1 cellular context compared by ENCODE assay signal in the genomic region with DNA sequence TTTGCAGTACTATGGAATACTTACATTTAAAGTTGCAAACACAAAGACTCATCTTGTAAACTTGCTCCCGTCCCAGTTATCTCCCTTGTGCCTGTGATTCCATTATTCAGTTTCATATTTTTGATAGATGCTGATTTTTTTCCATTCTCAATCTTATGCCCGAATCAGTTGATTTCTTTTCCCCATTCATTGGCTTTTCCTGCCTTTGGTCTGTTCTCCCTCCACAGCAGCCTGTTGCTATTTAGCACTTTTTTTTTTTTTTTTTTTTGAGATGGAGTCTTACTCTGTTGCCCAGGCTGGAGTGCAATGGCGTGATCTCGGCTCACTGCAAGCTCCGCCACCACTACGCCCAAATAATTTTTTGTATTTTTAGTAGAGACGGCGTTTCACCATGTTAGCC.
TF ChIP-seq lines count a peak whose summit lies in the region.

No MANE protein-coding gene starts in this region.

TF ChIP-seq in HCT116, 20 proteins besides CTCF, POLR2A, EP300 and RAD21:
- TF ChIP-seq, protein P1, sequence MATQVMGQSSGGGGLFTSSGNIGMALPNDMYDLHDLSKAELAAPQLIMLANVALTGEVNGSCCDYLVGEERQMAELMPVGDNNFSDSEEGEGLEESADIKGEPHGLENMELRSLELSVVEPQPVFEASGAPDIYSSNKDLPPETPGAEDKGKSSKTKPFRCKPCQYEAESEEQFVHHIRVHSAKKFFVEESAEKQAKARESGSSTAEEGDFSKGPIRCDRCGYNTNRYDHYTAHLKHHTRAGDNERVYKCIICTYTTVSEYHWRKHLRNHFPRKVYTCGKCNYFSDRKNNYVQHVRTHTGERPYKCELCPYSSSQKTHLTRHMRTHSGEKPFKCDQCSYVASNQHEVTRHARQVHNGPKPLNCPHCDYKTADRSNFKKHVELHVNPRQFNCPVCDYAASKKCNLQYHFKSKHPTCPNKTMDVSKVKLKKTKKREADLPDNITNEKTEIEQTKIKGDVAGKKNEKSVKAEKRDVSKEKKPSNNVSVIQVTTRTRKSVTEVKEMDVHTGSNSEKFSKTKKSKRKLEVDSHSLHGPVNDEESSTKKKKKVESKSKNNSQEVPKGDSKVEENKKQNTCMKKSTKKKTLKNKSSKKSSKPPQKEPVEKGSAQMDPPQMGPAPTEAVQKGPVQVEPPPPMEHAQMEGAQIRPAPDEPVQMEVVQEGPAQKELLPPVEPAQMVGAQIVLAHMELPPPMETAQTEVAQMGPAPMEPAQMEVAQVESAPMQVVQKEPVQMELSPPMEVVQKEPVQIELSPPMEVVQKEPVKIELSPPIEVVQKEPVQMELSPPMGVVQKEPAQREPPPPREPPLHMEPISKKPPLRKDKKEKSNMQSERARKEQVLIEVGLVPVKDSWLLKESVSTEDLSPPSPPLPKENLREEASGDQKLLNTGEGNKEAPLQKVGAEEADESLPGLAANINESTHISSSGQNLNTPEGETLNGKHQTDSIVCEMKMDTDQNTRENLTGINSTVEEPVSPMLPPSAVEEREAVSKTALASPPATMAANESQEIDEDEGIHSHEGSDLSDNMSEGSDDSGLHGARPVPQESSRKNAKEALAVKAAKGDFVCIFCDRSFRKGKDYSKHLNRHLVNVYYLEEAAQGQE (IDR thresholded peaks at IDR 0.05; ENCODE audit: low read depth): no peak
- TF ChIP-seq, protein P2, sequence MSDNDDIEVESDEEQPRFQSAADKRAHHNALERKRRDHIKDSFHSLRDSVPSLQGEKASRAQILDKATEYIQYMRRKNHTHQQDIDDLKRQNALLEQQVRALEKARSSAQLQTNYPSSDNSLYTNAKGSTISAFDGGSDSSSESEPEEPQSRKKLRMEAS (IDR thresholded peaks at IDR 0.05): no peak
- TF ChIP-seq ZFX (IDR thresholded peaks at IDR 0.05): no peak
